In genomic region chr1:219963432-219963831, GRCh38 we compare ENCODE assay signal across 20 cellular contexts. TPM values are rescaled to one million over a fixed set of nuclear protein-coding genes. Genes with fewer than 3 reads are reported as not detected.
"Had no signal": no experiment of that assay in that cellular context is flagged by ENCODE, and none has a peak within 500 bp of the region (broad histone marks: within the 10 kb centered on the region; RNA-seq: fewer than 3 reads in every experiment).

No MANE protein-coding gene starts in this region.

- H3K27ac ChIP-seq: ascending aorta, breast epithelium, esophagus muscularis mucosa, gastroesophageal sphincter, heart left ventricle, ovary, sigmoid colon, spleen had no signal

- DNase-seq: activated CD4-positive, alpha-beta T cell treated with anti-CD3 and anti-CD28 coated beads, Interleukin-2, amount 50 U/mL, for 4 hours; activated effector memory CD4-positive, alpha-beta T cell treated with anti-CD3 and anti-CD28 coated beads, Interleukin-2, amount 50 U/mL, for 16 hours; activated naive CD4-positive, alpha-beta T cell treated with anti-CD3 and anti-CD28 coated beads, Interleukin-2, amount 50 U/mL, for 16 hours; activated T-cell treated with anti-CD3 and anti-CD28 coated beads, Interleukin-2, amount 50 U/mL, for 72 hours; cerebellar nuclear complex; cortex of kidney; heart left ventricle; kidney glomerular epithelial cell; natural killer cell; ovary; sigmoid colon; spleen; stimulated activated naive B cell treated with anti-CD40 and anti-IgM and Interleukin-4, amounts not matched to agents 10 μg/mL and 1 μg/mL and 100 μg/mL, for 72 hours had no signal

- H3K27me3 ChIP-seq: ascending aorta, breast epithelium, esophagus muscularis mucosa, gastroesophageal sphincter, heart left ventricle, ovary, sigmoid colon, spleen had no signal

- H3K36me3 ChIP-seq: breast epithelium, ovary had no signal

- ATAC-seq: activated T-cell treated with anti-CD3 and anti-CD28 coated beads, Interleukin-2, amount 50 U/mL, for 72 hours; gastroesophageal sphincter; heart left ventricle; stimulated activated naive B cell treated with anti-CD40 and anti-IgM and Interleukin-4, amounts not matched to agents 10 μg/mL and 1 μg/mL and 100 μg/mL, for 72 hours had no signal

- H3K9me3 ChIP-seq: ascending aorta, breast epithelium, esophagus muscularis mucosa, gastroesophageal sphincter, heart left ventricle, ovary, sigmoid colon, spleen had no signal

- H3K4me3 ChIP-seq: ascending aorta, breast epithelium, esophagus muscularis mucosa, gastroesophageal sphincter, heart left ventricle, ovary, sigmoid colon, spleen had no signal

- H3K4me1 ChIP-seq: ascending aorta, breast epithelium, esophagus muscularis mucosa, gastroesophageal sphincter, heart left ventricle, sigmoid colon, spleen had no signal

RNA-seq across cellular contexts. Expression of gene SLC30A10, which starts 35.1 kb away (rescaled TPM):
- total RNA-seq: activated CD8-positive, alpha-beta memory T cell treated with anti-CD3 and anti-CD28 coated beads for 36 hours; activated T-cell treated with anti-CD3 and anti-CD28 coated beads, Interleukin-2, amount 50 U/mL, for 72 hours; ascending aorta; breast epithelium; esophagus muscularis mucosa; gastroesophageal sphincter; natural killer cell; spleen; T-helper 2 cell treated with Interferon-gamma antibody and Interleukin-4, amounts not matched to agents 100 ng/mL and 5 ng/mL, for 36 hours; ureter had no signal
